23 cellular contexts compared by ENCODE assay signal in the genomic region with DNA sequence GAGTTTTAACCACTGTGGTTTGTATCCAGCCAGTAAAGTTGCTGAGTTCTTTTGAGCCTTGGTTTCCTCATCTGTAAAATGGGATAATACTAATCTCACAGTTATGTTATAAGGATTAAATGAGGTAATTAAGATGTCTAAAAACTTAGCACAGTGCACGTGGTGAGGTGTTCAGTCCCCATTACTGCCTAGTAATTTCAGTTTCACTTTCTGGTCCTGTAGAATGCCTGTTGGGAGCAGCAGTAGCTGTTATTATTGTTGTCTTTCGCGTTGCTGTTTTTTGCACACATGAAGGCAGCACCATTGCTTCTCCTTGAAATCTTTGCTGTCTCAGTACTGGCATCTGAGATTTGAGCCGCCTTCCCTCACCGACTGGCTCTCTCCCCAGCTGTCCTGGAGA.
"Had no signal": no experiment of that assay in that cellular context is flagged by ENCODE, and none has a peak within 500 bp of the region (broad histone marks: within the 10 kb centered on the region; RNA-seq: fewer than 3 reads in every experiment).

No MANE protein-coding gene starts in this region.

- H3K27ac ChIP-seq: PC-9 had no signal

- H2AFZ ChIP-seq: PC-9 had no signal

- H3K4me2 ChIP-seq: PC-9 had no signal

- ATAC-seq: activated CD8-positive, alpha-beta memory T cell treated with anti-CD3 and anti-CD28 coated beads, Interleukin-2, amount 10 ng/mL, durations not matched to agents 7 days and 5 days; activated T-cell treated with anti-CD3 and anti-CD28 coated beads, Interleukin-2, amount 50 U/mL, for 4 hours had no signal

- H3K4me3 ChIP-seq: PC-9 had no signal

- DNase-seq: activated B cell treated with CpG ODN at 0.5 μM for 24 hours; activated CD4-positive, alpha-beta T cell treated with anti-CD3 and anti-CD28 coated beads for 1 hour; activated CD4-positive, alpha-beta T cell treated with anti-CD3 and anti-CD28 coated beads, Interleukin-2, amount 10 ng/mL, durations not matched to agents 24 days and 14 days; activated CD4-positive, alpha-beta T cell treated with anti-CD3 and anti-CD28 coated beads, Interleukin-2, amount 50 U/mL, for 48 hours; activated CD8-positive, alpha-beta memory T cell treated with anti-CD3 and anti-CD28 coated beads, Interleukin-2, amount 10 ng/mL, durations not matched to agents 7 days and 5 days; activated gamma-delta T cell; activated naive CD4-positive, alpha-beta T cell treated with anti-CD3 and anti-CD28 coated beads for 36 hours; activated T-cell treated with anti-CD3 and anti-CD28 coated beads, Interleukin-2, amount 50 U/mL, for 4 hours; anterior cingulate cortex; cerebellar nuclear complex; Karpas-422; NCI-H1092; NCI-H1417; NCI-H1694; NCI-H2029; NCI-H345; NCI-H510A; NCI-H69; PC-9; SIG-M5; T-cell; T-helper 2 cell; T1000 had no signal
